24 cellular contexts compared by ENCODE assay signal in the genomic region with DNA sequence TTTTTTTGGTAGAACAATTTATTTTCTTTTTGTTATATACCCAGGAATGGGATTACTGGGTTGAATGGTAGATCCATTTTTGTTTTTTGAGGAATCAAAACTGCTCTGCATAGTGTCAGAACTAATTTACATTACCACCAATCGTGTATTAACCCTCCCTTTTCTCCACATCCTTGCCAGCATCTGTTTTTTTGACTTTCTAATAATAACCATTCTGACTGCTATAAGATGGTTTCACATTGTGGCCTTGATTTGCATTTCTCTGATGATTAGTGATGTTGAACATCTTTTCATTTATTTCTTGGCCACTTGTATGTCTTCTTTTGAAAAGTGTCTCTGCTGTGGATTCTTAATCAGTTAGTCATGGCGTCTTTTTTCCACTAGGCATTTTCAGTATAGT.
"Had no signal": no experiment of that assay in that cellular context is flagged by ENCODE, and none has a peak within 500 bp of the region (broad histone marks: within the 10 kb centered on the region; RNA-seq: fewer than 3 reads in every experiment).

No MANE protein-coding gene starts in this region.

- H3K9me3 ChIP-seq: ascending aorta, breast epithelium, esophagus muscularis mucosa, gastroesophageal sphincter, thoracic aorta, upper lobe of left lung had no signal

- H3K4me1 ChIP-seq: ascending aorta, breast epithelium, esophagus muscularis mucosa, gastroesophageal sphincter, heart left ventricle, left ventricle myocardium inferior, spleen, upper lobe of left lung had no signal

- ATAC-seq: gastroesophageal sphincter; heart left ventricle; stimulated activated naive B cell treated with anti-CD40 and anti-IgM and Interleukin-4, amounts not matched to agents 10 μg/mL and 1 μg/mL and 100 μg/mL, for 72 hours had no signal

- H3K36me3 Mint-ChIP-seq: activated naive CD4-positive, alpha-beta T cell treated with anti-CD3 and anti-CD28 coated beads, Interleukin-2, amount 50 U/mL, for 24 hours; stimulated activated naive B cell treated with anti-CD40 and anti-IgM and Interleukin-4, amounts not matched to agents 10 μg/mL and 1 μg/mL and 100 μg/mL, for 72 hours had no signal

- H3K27ac ChIP-seq: ascending aorta, breast epithelium, esophagus muscularis mucosa, gastroesophageal sphincter, heart left ventricle, left ventricle myocardium inferior, spleen, thoracic aorta, upper lobe of left lung had no signal

- H3K4me3 Mint-ChIP-seq: activated naive CD4-positive, alpha-beta T cell treated with anti-CD3 and anti-CD28 coated beads, Interleukin-2, amount 50 U/mL, for 24 hours; nephron; stimulated activated naive B cell treated with anti-CD40 and anti-IgM and Interleukin-4, amounts not matched to agents 10 μg/mL and 1 μg/mL and 100 μg/mL, for 72 hours had no signal

- H3K4me3 ChIP-seq: ascending aorta, breast epithelium, esophagus muscularis mucosa, gastroesophageal sphincter, heart left ventricle, left ventricle myocardium inferior, spleen, thoracic aorta, upper lobe of left lung had no signal

- H3K4me1 Mint-ChIP-seq: activated naive CD4-positive, alpha-beta T cell treated with anti-CD3 and anti-CD28 coated beads, Interleukin-2, amount 50 U/mL, for 24 hours; nephron; stimulated activated naive B cell treated with anti-CD40 and anti-IgM and Interleukin-4, amounts not matched to agents 10 μg/mL and 1 μg/mL and 100 μg/mL, for 72 hours had no signal

- DNase-seq: activated CD4-positive, alpha-beta T cell treated with anti-CD3 and anti-CD28 coated beads, Interleukin-2, amount 50 U/mL, for 1 hour; activated CD8-positive, alpha-beta memory T cell treated with anti-CD3 and anti-CD28 coated beads, Interleukin-2, amount 50 U/mL, for 4 hours; activated effector memory CD4-positive, alpha-beta T cell treated with anti-CD3 and anti-CD28 coated beads, Interleukin-2, amount 50 U/mL, for 16 hours; activated T-cell treated with anti-CD3 and anti-CD28 coated beads, Interleukin-2, amount 50 U/mL, for 48 hours; cerebellar nuclear complex; effector CD8-positive, alpha-beta T cell; heart left ventricle; kidney glomerular epithelial cell; left ventricle myocardium inferior; mammary epithelial cell; midbrain; occipital lobe; posterior cingulate gyrus; spleen; stimulated activated CD4-positive, alpha-beta T cell treated with anti-CD3 and anti-CD28 coated beads, Interleukin-4, amount 100 ng/mL, for 4 hours; stimulated activated naive B cell treated with anti-CD40 and anti-IgM and Interleukin-4, amounts not matched to agents 10 μg/mL and 1 μg/mL and 100 μg/mL, for 72 hours; upper lobe of left lung had no signal

- H3K27me3 Mint-ChIP-seq: activated naive CD4-positive, alpha-beta T cell treated with anti-CD3 and anti-CD28 coated beads, Interleukin-2, amount 50 U/mL, for 24 hours; stimulated activated naive B cell treated with anti-CD40 and anti-IgM and Interleukin-4, amounts not matched to agents 10 μg/mL and 1 μg/mL and 100 μg/mL, for 72 hours had no signal

- H3K9me3 Mint-ChIP-seq: activated naive CD4-positive, alpha-beta T cell treated with anti-CD3 and anti-CD28 coated beads, Interleukin-2, amount 50 U/mL, for 24 hours had no signal

- H3K36me3 ChIP-seq: ascending aorta, breast epithelium, esophagus muscularis mucosa, gastroesophageal sphincter, heart left ventricle, left ventricle myocardium inferior, spleen, thoracic aorta, upper lobe of left lung had no signal

- H3K27me3 ChIP-seq: ascending aorta, breast epithelium, esophagus muscularis mucosa, gastroesophageal sphincter, heart left ventricle, spleen, upper lobe of left lung had no signal

- H3K27ac Mint-ChIP-seq: activated naive CD4-positive, alpha-beta T cell treated with anti-CD3 and anti-CD28 coated beads, Interleukin-2, amount 50 U/mL, for 24 hours; nephron; stimulated activated naive B cell treated with anti-CD40 and anti-IgM and Interleukin-4, amounts not matched to agents 10 μg/mL and 1 μg/mL and 100 μg/mL, for 72 hours had no signal
